22 cellular contexts compared by ENCODE assay signal in the genomic region with DNA sequence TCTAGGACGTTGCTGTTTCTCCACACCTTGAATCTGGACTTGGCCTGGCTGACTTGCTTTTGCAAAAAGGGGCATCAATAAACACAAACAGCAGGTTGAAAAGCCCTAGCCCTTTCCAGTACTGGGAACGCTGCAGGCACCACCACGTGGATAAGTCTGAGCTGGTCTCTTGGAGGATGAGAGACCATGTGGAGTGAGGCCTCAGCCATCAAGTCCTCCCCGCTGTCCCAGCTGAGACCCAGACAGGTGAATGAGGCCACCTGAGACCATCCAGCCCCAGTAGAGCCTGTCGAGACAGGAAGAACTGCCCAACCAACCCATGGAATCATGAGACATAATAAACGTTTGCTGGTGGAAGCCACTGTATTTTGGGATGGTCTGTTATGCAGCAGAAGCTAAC.
"Had no signal": no experiment of that assay in that cellular context is flagged by ENCODE, and none has a peak within 500 bp of the region (broad histone marks: within the 10 kb centered on the region; RNA-seq: fewer than 3 reads in every experiment).

No MANE protein-coding gene starts in this region.

- H3K36me3 ChIP-seq: SJSA1 had no signal

- DNase-seq: KBM-7, MV-4-11, NCI-H1092, NCI-H1105 treated with DMSO at 0.1 percent for 48 hours, NCI-H1417 treated with DMSO at 0.1 percent for 48 hours, NCI-H146, NCI-H1694 treated with DMSO at 0.1 percent for 48 hours, NCI-H1930, NCI-H2081, NCI-H2107, NCI-H2227 treated with DMSO at 0.1 percent for 48 hours, NCI-H446, NCI-H510A, NCI-H524 treated with DMSO at 0.1 percent for 48 hours, NCI-H69, NCI-H774, Right ventricle myocardium superior, RPMI8226, SIG-M5 had no signal

- FAIRE-seq: RCC 7860 had no signal

- H3K9me3 ChIP-seq: SJSA1 had no signal

- H3K4me3 ChIP-seq: SJSA1, SK-N-MC had no signal

- H3K4me1 ChIP-seq: SJSA1 had no signal

- H3K27ac ChIP-seq: SJSA1, SK-N-MC had no signal
